Comparison of ENCODE assay signal across 24 cellular contexts in genomic region chr15:59280855-59281254, GRCh38.
"Had no signal": no experiment of that assay in that cellular context is flagged by ENCODE, and none has a peak within 500 bp of the region (broad histone marks: within the 10 kb centered on the region; RNA-seq: fewer than 3 reads in every experiment).

No MANE protein-coding gene starts in this region.

- H3K27ac Mint-ChIP-seq: activated naive CD8-positive, alpha-beta T cell; activated T-helper 2 cell treated with anti-CD3 and anti-CD28 coated beads, Interferon-gamma antibody, Interleukin-2, Interleukin-4, amounts not matched to agents 10 μg/mL and 5 μg/mL and 100 μg/mL, durations not matched to agents 14 hours and 24 hours and 36 hours; effector memory CD8-positive, alpha-beta T cell; progenitor cell of endocrine pancreas; WTC11 had no signal

- H3K27ac ChIP-seq: adrenal gland, ascending aorta, brain microvascular endothelial cell, thoracic aorta, upper lobe of right lung had no signal

- H3K27me3 Mint-ChIP-seq: activated naive CD8-positive, alpha-beta T cell; natural killer cell treated with Interleukin-12 subunit alpha and Interleukin-12 subunit beta and Interleukin-15 and Interleukin-18, amount 100 ng/mL, for 72 hours; progenitor cell of endocrine pancreas had no signal

- H3K9me3 ChIP-seq: adrenal gland, ascending aorta, thoracic aorta, upper lobe of right lung had no signal

- H3K4me3 ChIP-seq: adrenal gland, ascending aorta, thoracic aorta, upper lobe of right lung had no signal

- DNase-seq: activated CD8-positive, alpha-beta memory T cell treated with anti-CD3 and anti-CD28 coated beads, Interleukin-2, amount 50 U/mL, for 48 hours; activated naive CD4-positive, alpha-beta T cell; activated T-cell treated with anti-CD3 and anti-CD28 coated beads, Interleukin-2, amount 50 U/mL, for 4 hours; adrenal gland; brain microvascular endothelial cell; central memory CD4-positive, alpha-beta T cell; dermis blood vessel endothelial cell; effector memory CD8-positive, alpha-beta T cell; foreskin melanocyte; left ventricle myocardium superior; mammary epithelial cell; midbrain; retina; stimulated activated CD4-positive, alpha-beta T cell treated with anti-CD3 and anti-CD28 coated beads, Interleukin-4, amount 100 ng/mL, for 1 hour; stimulated activated naive CD4-positive, alpha-beta T cell treated with Interleukin-2 at 50 U/mL for 16 hours; upper lobe of right lung had no signal

- H3K36me3 Mint-ChIP-seq: activated naive CD8-positive, alpha-beta T cell; natural killer cell treated with Interleukin-12 subunit alpha and Interleukin-12 subunit beta and Interleukin-15 and Interleukin-18, amount 100 ng/mL, for 72 hours; WTC11 had no signal

- H3K36me3 ChIP-seq: adrenal gland, ascending aorta, brain microvascular endothelial cell, thoracic aorta, upper lobe of right lung had no signal

- H3K27me3 ChIP-seq: adrenal gland, ascending aorta, brain microvascular endothelial cell, upper lobe of right lung had no signal

- H3K9me3 Mint-ChIP-seq: activated T-cell treated with anti-CD3 and anti-CD28 coated beads, Interleukin-2, amount 50 U/mL, for 4 hours; activated T-helper 2 cell treated with anti-CD3 and anti-CD28 coated beads, Interferon-gamma antibody, Interleukin-2, Interleukin-4, amounts not matched to agents 10 μg/mL and 5 μg/mL and 100 μg/mL, durations not matched to agents 14 hours and 24 hours and 36 hours; effector memory CD8-positive, alpha-beta T cell; natural killer cell treated with Interleukin-12 subunit alpha and Interleukin-12 subunit beta and Interleukin-15 and Interleukin-18, amount 100 ng/mL, for 72 hours; WTC11 had no signal

- H3K4me3 Mint-ChIP-seq: activated naive CD8-positive, alpha-beta T cell; activated T-cell treated with anti-CD3 and anti-CD28 coated beads, Interleukin-2, amount 50 U/mL, for 4 hours; effector memory CD8-positive, alpha-beta T cell; WTC11 had no signal

- ATAC-seq: activated T-cell treated with anti-CD3 and anti-CD28 coated beads, Interleukin-2, amount 50 U/mL, for 4 hours; effector memory CD8-positive, alpha-beta T cell; esophagus mucosa; left ventricle myocardium superior; upper lobe of right lung; WTC11 had no signal
